In genomic region chr11:32433249-32434115, GRCh38 we compare ENCODE assay signal across 1 cellular context.
TF ChIP-seq lines count a peak whose summit lies in the region.

No MANE protein-coding gene starts in this region.

TF ChIP-seq in K562, 482 proteins besides CTCF, POLR2A, EP300 and RAD21 (continued from another document):
- TF ChIP-seq C11orf30 (IDR thresholded peaks at IDR 0.05; ENCODE audit: low read depth) (0 out of 2 replicates have a peak, but pooled peaks have one; percentile 14), ETV6 (IDR thresholded peaks at IDR 0.05; ENCODE audit: borderline replicate concordance in 1 of 2, low read depth in 2 of 2, low read length in 1 of 2) (0 out of 4 replicates have a peak, but pooled peaks of 1 of the 2 experiments have one; percentile 4), ETV6 (CRISPR knock-in tag; IDR thresholded peaks at IDR 0.05; ENCODE audit: borderline replicate concordance) (no peak), HDAC8 (tag; IDR thresholded peaks at IDR 0.05) (no peak), SAP30 (IDR thresholded peaks at IDR 0.05; ENCODE audit: borderline replicate concordance, insufficient read depth, low read depth, low read length, poor library complexity, severe bottlenecking) (no peak), ZSCAN29 (IDR thresholded peaks at IDR 0.05) (no peak), EGR1 (conservative IDR thresholded peaks at IDR 0.05) (peak; percentile 55), GTF2E2 (tag; IDR thresholded peaks at IDR 0.05) (0 out of 2 replicates have a peak, but pooled peaks have one; percentile 29), CBX3 (IDR thresholded peaks at IDR 0.05; ENCODE audit: borderline replicate concordance in 1 of 2, low read length in 2 of 2) (peak in 1 of 2 experiments; percentile 9; a peak in 1 of 3 replicates), TBP (optimal IDR thresholded peaks at IDR 0.05; ENCODE audit: low read depth, low read length) (peak; percentile 43), NRF1 (conservative IDR thresholded peaks at IDR 0.05 in 1 of 2, IDR thresholded peaks at IDR 0.05 in 1 of 2) (peak; percentile 24; a peak in 1 of 4 replicates), ZBTB1 (CRISPR knock-in tag; IDR thresholded peaks at IDR 0.05; ENCODE audit: borderline replicate concordance, low read depth) (0 out of 2 replicates have a peak, but pooled peaks have one; percentile 35)
- TF ChIP-seq, protein P1, sequence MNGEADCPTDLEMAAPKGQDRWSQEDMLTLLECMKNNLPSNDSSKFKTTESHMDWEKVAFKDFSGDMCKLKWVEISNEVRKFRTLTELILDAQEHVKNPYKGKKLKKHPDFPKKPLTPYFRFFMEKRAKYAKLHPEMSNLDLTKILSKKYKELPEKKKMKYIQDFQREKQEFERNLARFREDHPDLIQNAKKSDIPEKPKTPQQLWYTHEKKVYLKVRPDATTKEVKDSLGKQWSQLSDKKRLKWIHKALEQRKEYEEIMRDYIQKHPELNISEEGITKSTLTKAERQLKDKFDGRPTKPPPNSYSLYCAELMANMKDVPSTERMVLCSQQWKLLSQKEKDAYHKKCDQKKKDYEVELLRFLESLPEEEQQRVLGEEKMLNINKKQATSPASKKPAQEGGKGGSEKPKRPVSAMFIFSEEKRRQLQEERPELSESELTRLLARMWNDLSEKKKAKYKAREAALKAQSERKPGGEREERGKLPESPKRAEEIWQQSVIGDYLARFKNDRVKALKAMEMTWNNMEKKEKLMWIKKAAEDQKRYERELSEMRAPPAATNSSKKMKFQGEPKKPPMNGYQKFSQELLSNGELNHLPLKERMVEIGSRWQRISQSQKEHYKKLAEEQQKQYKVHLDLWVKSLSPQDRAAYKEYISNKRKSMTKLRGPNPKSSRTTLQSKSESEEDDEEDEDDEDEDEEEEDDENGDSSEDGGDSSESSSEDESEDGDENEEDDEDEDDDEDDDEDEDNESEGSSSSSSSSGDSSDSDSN (IDR thresholded peaks at IDR 0.05; ENCODE audit: borderline replicate concordance in 1 of 2, low read depth in 2 of 2, low read length in 2 of 2) = peak in 1 of 2 experiments; percentile 35; a peak in 1 of 4 replicates
